Comparison of ENCODE assay signal across 9 cellular contexts in the genomic region with DNA sequence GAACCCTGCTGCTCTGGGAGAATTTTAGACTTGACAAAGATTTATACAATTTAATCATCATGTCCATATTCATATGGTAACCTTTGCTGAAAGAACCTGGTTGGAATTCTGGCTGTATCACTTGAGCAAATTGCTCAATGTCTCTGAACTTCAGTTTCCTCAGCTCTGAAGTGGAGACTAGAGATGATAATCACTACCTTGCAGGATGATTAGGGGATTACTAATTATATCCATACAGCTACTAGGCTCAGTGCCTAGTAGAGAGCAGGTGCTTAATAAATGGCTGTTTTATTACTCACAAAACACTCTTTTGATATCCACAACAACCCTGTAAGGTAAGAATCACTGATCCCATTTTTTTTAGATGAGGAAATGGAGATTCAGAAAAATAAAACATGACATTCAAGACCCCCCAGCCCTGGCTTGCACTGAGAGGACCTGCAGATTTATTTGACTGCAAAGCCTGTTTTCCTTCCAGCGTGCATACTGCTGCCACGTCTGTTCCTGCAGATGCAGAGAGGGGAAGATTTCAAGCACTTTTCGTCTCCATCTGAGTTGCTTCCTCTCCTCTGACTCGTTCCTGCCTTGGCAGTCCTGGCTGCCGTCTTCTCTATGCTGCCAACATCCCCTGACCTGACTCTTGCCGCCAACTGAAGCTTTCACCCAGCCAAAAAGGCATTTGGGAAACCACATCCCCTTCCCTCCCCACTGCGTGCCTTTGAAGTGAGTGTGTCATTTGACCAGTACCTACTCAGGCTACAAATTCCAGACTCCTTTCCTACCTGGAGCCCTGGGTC.
DNase-seq lines count a peak whose midpoint lies in the region; ATAC-seq and TF ChIP-seq lines count a peak whose summit lies in the region.
"Had no signal": no experiment of that assay in that cellular context is flagged by ENCODE, and none has a peak within 500 bp of the region (broad histone marks: within the 10 kb centered on the region; RNA-seq: fewer than 3 reads in every experiment).

No MANE protein-coding gene starts in this region.

- peak overlapping the region; percentile 41 to 78 (median 71) for H3K27ac ChIP-seq in sigmoid colon
- H3K27ac ChIP-seq: spleen had no signal

- H3K4me3 ChIP-seq in fibroblast of pulmonary artery (replicated peaks; ENCODE audit: low read depth, low read length) (no peak overlapping the region), sigmoid colon (no peak overlapping the region)
- H3K4me3 ChIP-seq: spleen had no signal

- no peaks in the 10 kb centered on the region for H3K9me3 ChIP-seq in sigmoid colon
- H3K9me3 ChIP-seq: spleen had no signal

- H3K36me3 ChIP-seq in sigmoid colon, result no peaks in the 10 kb centered on the region
- H3K36me3 ChIP-seq: spleen had no signal

- intact Hi-C loops in sigmoid colon (cut with DNase I), result loop anchor here (10.0 kb wide), 1 partner anchor 1002 kb away; no protein-coding TSS in a partner anchor

- no peak for TF ChIP-seq EP300 in sigmoid colon (IDR thresholded peaks at IDR 0.05)

- ATAC-seq in GM18858 (IDR thresholded peaks at IDR 0.05; ENCODE audit: unreplicated experiment), result no peak
- no peak for ATAC-seq in GM19351 (IDR thresholded peaks at IDR 0.05; ENCODE audit: unreplicated experiment)

- WGBS in sigmoid colon, 2 donors, result 28 to 78% methylated on average over 7 of the region's 7 CpGs

- peaks cover 0 to 82% (median 70%) of the 10 kb centered on the region in 4 donors for H3K4me1 ChIP-seq in sigmoid colon
- H3K4me1 ChIP-seq: spleen had no signal

- TF ChIP-seq CTCF in fibroblast of pulmonary artery (IDR thresholded peaks at IDR 0.05; ENCODE audit: low read length, missing control alignments) (no peak), sigmoid colon (IDR thresholded peaks at IDR 0.05) (no peak)

- in situ Hi-C loops in G401 (cut with HindIII; ENCODE audit: low sequenced_read_pairs), result no loop called here

- H3K27me3 ChIP-seq in sigmoid colon, result no peaks in the 10 kb centered on the region
- H3K27me3 ChIP-seq: spleen had no signal

- no peak for TF ChIP-seq POLR2A in sigmoid colon (IDR thresholded peaks at IDR 0.05)

- DNase-seq in G401 (ENCODE audit: low spot score) (peak; percentile 70), NCI-H82 treated with DMSO at 0.1 percent for 48 hours (lab: John Stamatoyannopoulos, UW; ENCODE audit: unreplicated experiment) (peak; percentile 30), fibroblast of pulmonary artery (ENCODE audit: low read depth) (peak; percentile 46), sigmoid colon (peak; percentile 83), germinal center (ENCODE audit: low spot score) (no peak), NOMO-1 treated with dmso at 0.1 percent for 144 hours (lab: John Stamatoyannopoulos, UW; ENCODE audit: unreplicated experiment) (no peak)
- DNase-seq: spleen had no signal

Comparison
In these comparisons a context has a peak if more than half of its experiments do, and no peak if none do; other contexts are left out.
1. DNase-seq: peak in G401 (single experiment), NCI-H82 treated with DMSO at 0.1 percent for 48 hours (single experiment), fibroblast of pulmonary artery (single experiment) and sigmoid colon (single experiment); none in germinal center (single experiment) and NOMO-1 treated with dmso at 0.1 percent for 144 hours (single experiment).